Comparison of ENCODE assay signal across 16 cellular contexts in the genomic region with DNA sequence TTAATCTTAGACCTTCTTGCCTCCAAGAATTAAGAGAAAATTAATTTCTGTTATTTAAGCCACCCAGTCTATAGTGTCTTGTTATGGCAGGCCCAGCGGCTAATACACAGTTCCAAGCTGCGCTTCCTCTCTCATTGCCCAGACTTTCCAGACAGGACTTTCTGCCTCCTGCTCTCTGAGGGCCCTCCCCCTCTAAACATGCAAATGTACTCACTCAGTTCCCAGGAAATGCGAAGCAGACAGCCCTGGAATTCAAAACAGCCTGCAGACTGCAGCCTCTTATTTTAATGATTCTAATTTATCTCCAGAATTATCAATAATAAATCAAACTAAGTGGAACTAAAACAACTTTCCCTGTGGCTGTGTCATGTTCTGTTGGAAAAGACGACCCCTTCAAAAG.
DNase-seq lines count a peak whose midpoint lies in the region; ATAC-seq, FAIRE-seq and TF ChIP-seq lines count a peak whose summit lies in the region.
"Had no signal": no experiment of that assay in that cellular context is flagged by ENCODE, and none has a peak within 500 bp of the region (broad histone marks: within the 10 kb centered on the region; RNA-seq: fewer than 3 reads in every experiment).

No MANE protein-coding gene starts in this region.

- peak; percentile 88 for ATAC-seq in GM23338

- no peak overlapping the region for H3K56ac ChIP-seq in H1 (replicated peaks; ENCODE audit: insufficient read length, low read depth, low read length)

- H2AFZ ChIP-seq in GM23338 (peak overlapping the region; percentile 85; the same call in 1 of the 2 replicates), H1 (ENCODE audit: low read length) (peak overlapping the region; percentile 61), smooth muscle cell (ENCODE audit: low read depth) (peak overlapping the region; percentile 75)

- TF ChIP-seq EP300 in H1 (IDR thresholded peaks at IDR 0.05; ENCODE audit: borderline replicate concordance in 1 of 2, low read depth in 2 of 2, low read length in 2 of 2): no peak

- no peak overlapping the region for H2BK12ac ChIP-seq in H1 (ENCODE audit: low read depth, low read length)

- no peak overlapping the region for H3K4me3 Mint-ChIP-seq in GM23338

- no peak overlapping the region for H2BK120ac ChIP-seq in H1 (replicated peaks; ENCODE audit: low read depth, low read length)

- no peak for FAIRE-seq in H1 (lab: Jason Lieb, UNC)
- FAIRE-seq: G401.6, GM12892, H54 had no signal

- no peak overlapping the region for H2AK5ac ChIP-seq in H1 (ENCODE audit: low read depth, low read length)

- no peak overlapping the region for H3K4ac ChIP-seq in H1 (replicated peaks; ENCODE audit: insufficient read length, low read depth, low read length)

- H4K5ac ChIP-seq in H1 (ENCODE audit: insufficient read length, low read depth, low read length): no peak overlapping the region

- H3K36me3 Mint-ChIP-seq in GM23338 (ENCODE audit: low read depth): no peaks in the 10 kb centered on the region

- TF ChIP-seq RAD21 in H1 (IDR thresholded peaks at IDR 0.05 in 1 of 2, conservative IDR thresholded peaks at IDR 0.05 in 1 of 2; ENCODE audit: low read depth in 2 of 2, low read length in 2 of 2): no peak

- H3K18ac ChIP-seq in H1 (ENCODE audit: extremely low read depth, low read length): peak overlapping the region; percentile 25; the same call in 1 of the 2 replicates

- H4K20me1 ChIP-seq in GM23338 (replicated peaks; ENCODE audit: insufficient read depth) (no peaks in the 10 kb centered on the region), H1 (replicated peaks in 1 of 2; ENCODE audit: control insufficient read depth in 1 of 2, insufficient read depth in 2 of 2, low read length in 2 of 2) (no peaks in the 10 kb centered on the region), smooth muscle cell (ENCODE audit: low read depth) (no peaks in the 10 kb centered on the region)

- H3K4me2 ChIP-seq in GM23338: peak overlapping the region; percentile 67
- H3K4me2 ChIP-seq in H1 (ENCODE audit: insufficient read depth in 1 of 2, low read depth in 2 of 2, low read length in 2 of 2): peak overlapping the region; percentile 19 to 25; a peak in 2 of 4 replicates
- H3K4me2 ChIP-seq in smooth muscle cell: peak overlapping the region; percentile 25

- peaks cover 15% of the 10 kb centered on the region for H3K4me1 ChIP-seq in GM23338 (ENCODE audit: insufficient read depth)
- peaks cover 0 to 13% (median 0%) of the 10 kb centered on the region in 4 experiments; a peak in 4 of 7 replicates for H3K4me1 ChIP-seq in H1 (replicated peaks in 1 of 4; ENCODE audit: control insufficient read depth in 3 of 4, insufficient read depth in 4 of 4, low read length in 3 of 4)
- H3K4me1 ChIP-seq in smooth muscle cell (ENCODE audit: low read depth): peaks cover 10% of the 10 kb centered on the region
- no peaks in the 10 kb centered on the region for H3K4me1 ChIP-seq in BE2C
- H3K4me1 ChIP-seq in HAP-1: no peaks in the 10 kb centered on the region

- H3F3A ChIP-seq in GM23338 (replicated peaks; ENCODE audit: low read depth) (no peaks in the 10 kb centered on the region), smooth muscle cell (ENCODE audit: low read depth) (no peaks in the 10 kb centered on the region)

- H2BK5ac ChIP-seq in H1 (ENCODE audit: low read depth, low read length): no peak overlapping the region

- H3K27ac ChIP-seq in GM23338 (ENCODE audit: low read depth) (no peak overlapping the region), H1 (ENCODE audit: low read depth, low read length) (no peak overlapping the region), smooth muscle cell (ENCODE audit: low read depth) (no peak overlapping the region)

- TF ChIP-seq CTCF in GM23338 (conservative IDR thresholded peaks at IDR 0.05; ENCODE audit: low read depth in 2 of 2) (no peak), H1 (IDR thresholded peaks at IDR 0.05; ENCODE audit: control extremely low read depth in 1 of 3, insufficient read depth in 1 of 3, low read depth in 1 of 3, low read length in 3 of 3) (no peak), smooth muscle cell (IDR thresholded peaks at IDR 0.05; ENCODE audit: borderline replicate concordance, insufficient read depth, poor library complexity, severe bottlenecking) (no peak), BE2C (IDR thresholded peaks at IDR 0.05; ENCODE audit: low read depth, low read length) (no peak)

- H3K9me2 ChIP-seq in GM23338 (ENCODE audit: insufficient read depth): peaks cover 12% of the 10 kb centered on the region; the same call in 1 of the 2 replicates

- no peak overlapping the region for H2BK15ac ChIP-seq in H1 (ENCODE audit: low read length)

- TF ChIP-seq POLR2A in H1 (IDR thresholded peaks at IDR 0.05; ENCODE audit: control extremely low read depth in 1 of 2, low read depth in 2 of 2, low read length in 2 of 2): no peak

- in situ Hi-C loops in HAP-1 (cut with MboI; ENCODE audit: low sequenced_read_pairs): no loop called here

- H3K79me1 ChIP-seq in H1 (ENCODE audit: low read depth, low read length): no peaks in the 10 kb centered on the region

- no peak overlapping the region for H4K8ac ChIP-seq in H1 (ENCODE audit: extremely low read depth, insufficient read depth, low read length)

- H3K4me3 ChIP-seq in GM23338 (no peak overlapping the region), H1 (ENCODE audit: extremely low read depth in 1 of 4, insufficient read depth in 2 of 4, low read depth in 3 of 4, low read length in 4 of 4) (no peak overlapping the region), smooth muscle cell (no peak overlapping the region), BE2C (ENCODE audit: low read depth, low read length) (no peak overlapping the region), HAP-1 (no peak overlapping the region)

- H3K23me2 ChIP-seq in H1 (ENCODE audit: low read depth, low read length): no peaks in the 10 kb centered on the region

- H3K9me3 ChIP-seq in H1 (ENCODE audit: insufficient read depth in 2 of 2, low read depth in 1 of 2, low read length in 1 of 2) (no peaks in the 10 kb centered on the region), smooth muscle cell (replicated peaks; ENCODE audit: low read depth) (no peaks in the 10 kb centered on the region), BE2C (no peaks in the 10 kb centered on the region), HAP-1 (no peaks in the 10 kb centered on the region)

- no peaks in the 10 kb centered on the region for H3K79me2 ChIP-seq in GM23338 (replicated peaks; ENCODE audit: insufficient read depth)
- H3K79me2 ChIP-seq in H1 (ENCODE audit: control insufficient read depth in 1 of 2, insufficient read depth in 2 of 2, low read length in 2 of 2): no peaks in the 10 kb centered on the region
- H3K79me2 ChIP-seq in smooth muscle cell (ENCODE audit: low read depth): no peaks in the 10 kb centered on the region

- CTCF ChIA-PET in H1 (lab: Charles Lee; ENCODE audit: partially characterized antibody): interaction anchor here (0.8 to 1.9 kb wide), 8 partner anchors 7 to 200 kb away, joined by 3 to 10 read pairs (median 4); no protein-coding TSS in a partner anchor

- POLR2A ChIA-PET in H1 (lab: Charles Lee; ENCODE audit: partially characterized antibody): no interaction called here

- no peaks in the 10 kb centered on the region for H3K36me3 ChIP-seq in GM23338 (ENCODE audit: insufficient read depth)
- no peaks in the 10 kb centered on the region for H3K36me3 ChIP-seq in H1 (ENCODE audit: control insufficient read depth in 2 of 4, insufficient read depth in 4 of 4, low read length in 3 of 4)
- no peaks in the 10 kb centered on the region for H3K36me3 ChIP-seq in smooth muscle cell (ENCODE audit: low read depth)
- no peaks in the 10 kb centered on the region for H3K36me3 ChIP-seq in BE2C
- no peaks in the 10 kb centered on the region for H3K36me3 ChIP-seq in HAP-1 (replicated peaks)

- H2BK20ac ChIP-seq in H1 (ENCODE audit: low read length): no peak overlapping the region

- H3K9ac ChIP-seq in H1 (replicated peaks in 1 of 4; ENCODE audit: extremely low read depth in 1 of 4, low read depth in 3 of 4, low read length in 3 of 4): no peak overlapping the region
- no peak overlapping the region for H3K9ac ChIP-seq in smooth muscle cell (ENCODE audit: low read depth)

- peaks cover 13% of the 10 kb centered on the region for H3K4me1 Mint-ChIP-seq in GM23338
- H3K4me1 Mint-ChIP-seq: IgD-negative memory B cell had no signal

- no peak overlapping the region for H3K23ac ChIP-seq in H1 (ENCODE audit: insufficient read length)

- H3K9me3 Mint-ChIP-seq in GM23338: peaks cover 52% of the 10 kb centered on the region
- H3K9me3 Mint-ChIP-seq: IgD-negative memory B cell had no signal

- no peak overlapping the region for H3K27ac Mint-ChIP-seq in GM23338
- H3K27ac Mint-ChIP-seq: IgD-negative memory B cell had no signal

- 58% methylated on average over 4 of the region's 4 CpGs; no CpG with 5 or more reads in 1 of the 2 experiments for WGBS in H1 (ENCODE audit: extremely low coverage in 1 of 2, insufficient coverage in 1 of 2, insufficient read length in 1 of 2, insufficient replicate concordance in 2 of 2, low coverage in 1 of 2, low lambda C conversion rate in 2 of 2, missing lambda C conversion rate in 1 of 2), 2 experiments
- WGBS in smooth muscle cell (ENCODE audit: low lambda C conversion rate): 16% methylated on average over 4 of the region's 4 CpGs

- no peak overlapping the region for H3K14ac ChIP-seq in H1 (ENCODE audit: insufficient read length)

- H3K27me3 Mint-ChIP-seq in GM23338 (ENCODE audit: insufficient read depth, low read depth, poor library complexity): peaks cover 6% of the 10 kb centered on the region
- H3K27me3 Mint-ChIP-seq: IgD-negative memory B cell had no signal

- DNase-seq in GM23338 (ENCODE audit: low spot score) (peak; percentile 64), H1 (ENCODE audit: low read depth in 1 of 2, low spot score in 2 of 2) (no peak), left kidney (ENCODE audit: low read depth, low spot score) (peak; percentile 85), smooth muscle cell (lab: John Stamatoyannopoulos, UW; ENCODE audit: unreplicated experiment) (no peak), NCI-H2029 treated with DMSO at 0.1 percent for 48 hours (lab: John Stamatoyannopoulos, UW) (no peak), BE2C (no peak), HAP-1 (ENCODE audit: low spot score in 2 of 2) (no peak)
- DNase-seq: C1 segment of cervical spinal cord, DMS153, MV-4-11, NCI-H1436 treated with DMSO at 0.1 percent for 48 hours, NCI-H2227 treated with DMSO at 0.1 percent for 48 hours had no signal

- H3K27me3 ChIP-seq in GM23338 (ENCODE audit: insufficient read depth) (no peaks in the 10 kb centered on the region), H1 (replicated peaks in 1 of 4; ENCODE audit: control insufficient read depth in 3 of 4, extremely low read depth in 1 of 4, insufficient read depth in 3 of 4, low read length in 3 of 4) (no peaks in the 10 kb centered on the region), smooth muscle cell (ENCODE audit: low read depth) (no peaks in the 10 kb centered on the region), BE2C (no peaks in the 10 kb centered on the region), HAP-1 (ENCODE audit: low read depth) (no peaks in the 10 kb centered on the region)

- H4K91ac ChIP-seq in H1 (replicated peaks; ENCODE audit: insufficient read length, low read length): no peak overlapping the region

TF ChIP-seq in GM23338, 12 proteins besides CTCF, POLR2A, EP300 and RAD21 (continues in another document):
- TF ChIP-seq JUNB (IDR thresholded peaks at IDR 0.05; ENCODE audit: unreplicated experiment): no peak

Comparison
In these comparisons a context has a peak if more than half of its experiments do, and no peak if none do; other contexts are left out.
1. DNase-seq: peak in GM23338 (single experiment) and left kidney (single experiment); none in H1 (0 of 2), smooth muscle cell (single experiment), NCI-H2029 treated with DMSO at 0.1 percent for 48 hours (single experiment), BE2C (single experiment) and HAP-1 (0 of 2).
2. Peak in every context shown above with its lines, with median percentiles within 50 percentile points of each other: H2AFZ ChIP-seq and H3K4me2 ChIP-seq.